In the genomic region with DNA sequence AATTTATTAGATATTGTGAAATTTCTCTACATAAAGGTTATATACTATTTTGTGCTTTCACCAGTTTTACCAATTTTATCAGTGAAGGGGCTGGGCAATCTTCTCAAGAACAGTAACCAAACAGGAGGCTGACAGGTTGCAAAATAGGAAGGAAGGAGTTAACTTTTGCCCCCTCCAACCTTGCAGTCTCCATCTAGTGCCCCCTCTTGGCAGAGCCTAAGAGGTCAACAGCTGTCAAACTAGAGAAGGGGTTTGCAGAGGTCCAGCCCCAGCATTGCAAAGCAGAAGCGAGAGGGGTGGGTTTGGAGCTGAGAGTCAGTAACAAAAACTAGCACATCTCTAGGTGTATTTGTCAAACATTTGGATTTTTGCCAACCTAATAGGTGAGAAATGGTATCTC, we compare ENCODE assay signal across 22 cellular contexts.
DNase-seq lines count a peak whose midpoint lies in the region; ATAC-seq, FAIRE-seq and TF ChIP-seq lines count a peak whose summit lies in the region.
"Had no signal": no experiment of that assay in that cellular context is flagged by ENCODE, and none has a peak within 500 bp of the region (broad histone marks: within the 10 kb centered on the region; RNA-seq: fewer than 3 reads in every experiment).

No MANE protein-coding gene starts in this region.

- H3K27me3 ChIP-seq in HepG2 (ENCODE audit: control insufficient read depth in 1 of 2, insufficient read depth in 2 of 2, low read length in 2 of 2) (peaks cover 2 to 6% of the 10 kb centered on the region in 2 experiments; a peak in 1 of 5 replicates), right lobe of liver (no peaks in the 10 kb centered on the region), K562 (ENCODE audit: control insufficient read depth in 2 of 2, insufficient read depth in 2 of 2, low read length in 2 of 2) (peaks cover 3 to 14% of the 10 kb centered on the region in 2 experiments; a peak in 2 of 5 replicates), tibial nerve (no peaks in the 10 kb centered on the region)
- H3K27me3 ChIP-seq: BLaER1, Peyer's patch had no signal

- FAIRE-seq in HepG2 (lab: Jason Lieb, UNC): no peak
- FAIRE-seq in K562 (lab: Jason Lieb, UNC): no peak
- FAIRE-seq: A204.1 had no signal

- WGBS in HepG2 (ENCODE audit: low lambda C conversion rate): 26% methylated on average over 1 of the region's 1 CpG
- WGBS in right lobe of liver (ENCODE audit: insufficient coverage, low coverage, low lambda C conversion rate, missing lambda C conversion rate): 92% methylated on average over 1 of the region's 1 CpG
- 6% methylated on average over 1 of the region's 1 CpG for WGBS in K562 (ENCODE audit: insufficient coverage, low coverage, missing lambda C conversion rate)
- 93 to 100% methylated on average over 1 of the region's 1 CpG for WGBS in tibial nerve, 2 donors

- no peaks in the 10 kb centered on the region for H3K9me3 ChIP-seq in HepG2 (ENCODE audit: low read length)
- H3K9me3 ChIP-seq in right lobe of liver: no peaks in the 10 kb centered on the region
- H3K9me3 ChIP-seq in K562 (replicated peaks; ENCODE audit: control insufficient read depth, insufficient read depth, low read depth, low read length): no peaks in the 10 kb centered on the region
- H3K9me3 ChIP-seq in tibial nerve: no peaks in the 10 kb centered on the region
- H3K9me3 ChIP-seq: BLaER1, Peyer's patch had no signal

- H3K36me3 ChIP-seq in HepG2 (replicated peaks in 1 of 2; ENCODE audit: control insufficient read depth in 1 of 2, insufficient read depth in 2 of 2, low read length in 2 of 2) (no peaks in the 10 kb centered on the region), right lobe of liver (no peaks in the 10 kb centered on the region), K562 (ENCODE audit: control insufficient read depth, insufficient read depth, low read length) (no peaks in the 10 kb centered on the region), tibial nerve (no peaks in the 10 kb centered on the region)
- H3K36me3 ChIP-seq: BLaER1, Peyer's patch had no signal

- DNase-seq in HepG2 (ENCODE audit: low spot score) (no peak), right lobe of liver (no peak), K562 (ENCODE audit: extremely low read depth in 1 of 4, low spot score in 3 of 4) (no peak), iPS-NIHi11 (ENCODE audit: low spot score) (peak; percentile 38), tibial nerve (ENCODE audit: low spot score in 2 of 2) (no peak), posterior vena cava (ENCODE audit: low spot score) (no peak), omental fat pad (ENCODE audit: low spot score) (no peak)
- DNase-seq: CD4-positive, CD25-positive, alpha-beta regulatory T cell; DMS153; GM23248; NCI-H1092 treated with DMSO at 0.1 percent for 48 hours; NCI-H146; NCI-H1930; NCI-H2107; NCI-H2227 treated with DMSO at 0.1 percent for 48 hours; NCI-H526 treated with DMSO at 0.1 percent for 48 hours; OCI-M1; Peyer's patch; SHP77 treated with DMSO at 0.1 percent for 48 hours had no signal

- in situ Hi-C loops in HepG2 (cut with HindIII; ENCODE audit: extremely low pct_ligation_motif_present, low pct_unique_long_range_greater_than_20kb): no loop called here
- in situ Hi-C loops in K562 (cut with MboI): no loop called here

- H3K4me1 ChIP-seq in HepG2 (ENCODE audit: insufficient read depth, low read length) (no peaks in the 10 kb centered on the region), right lobe of liver (no peaks in the 10 kb centered on the region), K562 (replicated peaks in 1 of 2; ENCODE audit: control insufficient read depth in 2 of 2, insufficient read depth in 2 of 2, low read length in 2 of 2) (no peaks in the 10 kb centered on the region), tibial nerve (no peaks in the 10 kb centered on the region)
- H3K4me1 ChIP-seq: Peyer's patch had no signal

- no peak overlapping the region for H3K27ac ChIP-seq in HepG2 (ENCODE audit: extremely low read length, insufficient read depth, low read length)
- no peak overlapping the region for H3K27ac ChIP-seq in right lobe of liver
- H3K27ac ChIP-seq in K562 (ENCODE audit: extremely low read depth, low read depth, low read length): no peak overlapping the region
- no peak overlapping the region for H3K27ac ChIP-seq in tibial nerve
- H3K27ac ChIP-seq: BLaER1, GM23248, Peyer's patch had no signal

- TF ChIP-seq EP300 in HepG2 (IDR thresholded peaks at IDR 0.05; ENCODE audit: low read depth in 2 of 2, low read length in 2 of 2) (no peak), HepG2 (CRISPR knock-in tag; IDR thresholded peaks at IDR 0.05; ENCODE audit: borderline replicate concordance) (no peak), K562 (IDR thresholded peaks at IDR 0.05; ENCODE audit: low read length) (no peak), tibial nerve (IDR thresholded peaks at IDR 0.05) (no peak)

- CTCF ChIA-PET in HepG2 (lab: Yijun Ruan, JAX; ENCODE audit: low intra/inter-chr PET ratio, low total read pairs): no interaction called here
- CTCF ChIA-PET in K562 (lab: Yijun Ruan, JAX; ENCODE audit: low intra/inter-chr PET ratio): no interaction called here

- H3K4me2 ChIP-seq in HepG2 (ENCODE audit: low read depth, low read length): no peak overlapping the region
- no peak overlapping the region for H3K4me2 ChIP-seq in K562 (ENCODE audit: insufficient read depth, low read length)

- H3K4me3 ChIP-seq in HepG2 (replicated peaks in 1 of 3; ENCODE audit: insufficient read depth in 1 of 3, low read depth in 2 of 3, low read length in 3 of 3) (no peak overlapping the region), right lobe of liver (no peak overlapping the region), K562 (no peak overlapping the region), tibial nerve (no peak overlapping the region)
- H3K4me3 ChIP-seq: BLaER1, GM23248, Peyer's patch had no signal

- no peaks in the 10 kb centered on the region for H3K9me1 ChIP-seq in K562 (ENCODE audit: control insufficient read depth, insufficient read depth, low read length)

- TF ChIP-seq POLR2A in HepG2 (IDR thresholded peaks at IDR 0.05; ENCODE audit: insufficient read depth in 1 of 2, low read depth in 2 of 2, low read length in 2 of 2) (no peak), right lobe of liver (IDR thresholded peaks at IDR 0.05) (no peak), K562 (conservative IDR thresholded peaks at IDR 0.05) (no peak), tibial nerve (IDR thresholded peaks at IDR 0.05) (no peak)

- TF ChIP-seq CTCF in HepG2 (CRISPR knock-in tag; IDR thresholded peaks at IDR 0.05) (no peak), right lobe of liver (IDR thresholded peaks at IDR 0.05) (no peak), K562 (IDR thresholded peaks at IDR 0.05 in 2 of 3, conservative IDR thresholded peaks at IDR 0.05 in 1 of 3; ENCODE audit: insufficient read depth in 2 of 3, low read depth in 1 of 3, low read length in 3 of 3) (0 out of 6 replicates have a peak, but pooled peaks of 1 of the 3 experiments have one; percentile 14), tibial nerve (IDR thresholded peaks at IDR 0.05) (no peak), omental fat pad (IDR thresholded peaks at IDR 0.05) (no peak)

- POLR2A ChIA-PET in HepG2 (lab: Yijun Ruan, JAX): no interaction called here
- POLR2A ChIA-PET in K562 (lab: Yijun Ruan, JAX): no interaction called here

- H2AFZ ChIP-seq in HepG2 (ENCODE audit: low read length) (no peak overlapping the region), K562 (ENCODE audit: low read depth, low read length) (no peak overlapping the region)
- H2AFZ ChIP-seq: GM23248 had no signal

- TF ChIP-seq RAD21 in HepG2 (CRISPR knock-in tag; IDR thresholded peaks at IDR 0.05): no peak
- no peak for TF ChIP-seq RAD21 in K562 (CRISPR knock-in tag; conservative IDR thresholded peaks at IDR 0.05 in 1 of 2, IDR thresholded peaks at IDR 0.05 in 1 of 2)

- H4K20me1 ChIP-seq in HepG2 (ENCODE audit: insufficient read depth, low read length): no peaks in the 10 kb centered on the region
- H4K20me1 ChIP-seq in K562 (replicated peaks; ENCODE audit: control insufficient read depth, insufficient read depth, low read length): no peaks in the 10 kb centered on the region
- H4K20me1 ChIP-seq: BLaER1 had no signal

- BruUV-seq in HepG2 (replicated peaks; lab: Mats Ljungman, UMichigan) (no TSS peak), K562 (replicated peaks; lab: Mats Ljungman, UMichigan) (no TSS peak)

- H3K9ac ChIP-seq in HepG2 (ENCODE audit: insufficient read depth, low read depth, low read length): no peak overlapping the region
- H3K9ac ChIP-seq in K562 (ENCODE audit: insufficient read depth in 1 of 2, low read depth in 2 of 2, low read length in 2 of 2): no peak overlapping the region
- H3K9ac ChIP-seq: BLaER1, GM23248 had no signal

- no peak for ATAC-seq in HepG2
- no peak for ATAC-seq in right lobe of liver
- no peak for ATAC-seq in K562
- no peak for ATAC-seq in omental fat pad (ENCODE audit: low FRiP score)
- ATAC-seq: HCT116 had no signal

- H3K79me2 ChIP-seq in HepG2 (ENCODE audit: insufficient read depth, low read length) (no peaks in the 10 kb centered on the region), K562 (ENCODE audit: control insufficient read depth, insufficient read depth, low read length) (no peaks in the 10 kb centered on the region)

- intact Hi-C loops in HepG2 (cut with micrococcal nuclease; ENCODE audit: unreplicated experiment): no loop called here
- intact Hi-C loops in right lobe of liver (cut with DNase I): no loop called here
- intact Hi-C loops in K562 (cut with micrococcal nuclease): no loop called here
- intact Hi-C loops in posterior vena cava (cut with DNase I): no loop called here

TF ChIP-seq in HepG2, 621 proteins besides CTCF, POLR2A, EP300 and RAD21:
- TF ChIP-seq SP5 (CRISPR knock-in tag; IDR thresholded peaks at IDR 0.05; ENCODE audit: borderline replicate concordance, low read depth) (no peak), ZNF652 (CRISPR knock-in tag; IDR thresholded peaks at IDR 0.05; ENCODE audit: borderline replicate concordance, low read depth) (peak; percentile 81)

TF ChIP-seq in K562, 482 proteins besides CTCF, POLR2A, EP300 and RAD21:
- no peak for TF ChIP-seq SRSF3 (IDR thresholded peaks at IDR 0.05; ENCODE audit: insufficient read depth, low read length)
- 0 out of 2 replicates have a peak, but pooled peaks have one; percentile 23 for TF ChIP-seq CEBPB (tag; IDR thresholded peaks at IDR 0.05)
